1 cellular context compared by ENCODE assay signal in the genomic region with DNA sequence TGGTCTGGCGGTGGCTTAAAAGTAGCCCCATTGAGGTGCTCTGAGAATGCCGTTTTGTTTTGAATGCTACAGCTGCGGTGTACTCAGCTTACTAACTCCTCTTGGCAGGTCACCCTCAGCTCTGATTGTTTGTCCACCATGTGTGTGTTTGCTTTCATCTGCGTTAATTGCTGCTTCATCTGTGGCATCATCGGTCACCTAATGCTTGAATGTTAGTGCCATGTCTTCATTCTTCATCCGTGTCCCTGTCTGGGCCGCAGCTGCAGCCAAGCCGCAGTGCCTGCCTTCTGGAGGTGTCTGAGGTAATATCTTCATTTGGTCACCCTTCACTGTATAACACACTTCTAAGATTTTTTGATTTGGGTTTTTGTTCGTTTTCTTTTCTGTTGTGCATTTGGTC.
TF ChIP-seq lines count a peak whose summit lies in the region.

No MANE protein-coding gene starts in this region.

TF ChIP-seq in SK-N-SH, 30 proteins besides CTCF, POLR2A, EP300 and RAD21 (continued from another document):
- TF ChIP-seq, protein P1, sequence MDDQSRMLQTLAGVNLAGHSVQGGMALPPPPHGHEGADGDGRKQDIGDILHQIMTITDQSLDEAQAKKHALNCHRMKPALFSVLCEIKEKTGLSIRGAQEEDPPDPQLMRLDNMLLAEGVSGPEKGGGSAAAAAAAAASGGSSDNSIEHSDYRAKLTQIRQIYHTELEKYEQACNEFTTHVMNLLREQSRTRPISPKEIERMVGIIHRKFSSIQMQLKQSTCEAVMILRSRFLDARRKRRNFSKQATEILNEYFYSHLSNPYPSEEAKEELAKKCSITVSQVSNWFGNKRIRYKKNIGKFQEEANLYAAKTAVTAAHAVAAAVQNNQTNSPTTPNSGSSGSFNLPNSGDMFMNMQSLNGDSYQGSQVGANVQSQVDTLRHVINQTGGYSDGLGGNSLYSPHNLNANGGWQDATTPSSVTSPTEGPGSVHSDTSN (IDR thresholded peaks at IDR 0.05): no peak
- TF ChIP-seq, protein P2, sequence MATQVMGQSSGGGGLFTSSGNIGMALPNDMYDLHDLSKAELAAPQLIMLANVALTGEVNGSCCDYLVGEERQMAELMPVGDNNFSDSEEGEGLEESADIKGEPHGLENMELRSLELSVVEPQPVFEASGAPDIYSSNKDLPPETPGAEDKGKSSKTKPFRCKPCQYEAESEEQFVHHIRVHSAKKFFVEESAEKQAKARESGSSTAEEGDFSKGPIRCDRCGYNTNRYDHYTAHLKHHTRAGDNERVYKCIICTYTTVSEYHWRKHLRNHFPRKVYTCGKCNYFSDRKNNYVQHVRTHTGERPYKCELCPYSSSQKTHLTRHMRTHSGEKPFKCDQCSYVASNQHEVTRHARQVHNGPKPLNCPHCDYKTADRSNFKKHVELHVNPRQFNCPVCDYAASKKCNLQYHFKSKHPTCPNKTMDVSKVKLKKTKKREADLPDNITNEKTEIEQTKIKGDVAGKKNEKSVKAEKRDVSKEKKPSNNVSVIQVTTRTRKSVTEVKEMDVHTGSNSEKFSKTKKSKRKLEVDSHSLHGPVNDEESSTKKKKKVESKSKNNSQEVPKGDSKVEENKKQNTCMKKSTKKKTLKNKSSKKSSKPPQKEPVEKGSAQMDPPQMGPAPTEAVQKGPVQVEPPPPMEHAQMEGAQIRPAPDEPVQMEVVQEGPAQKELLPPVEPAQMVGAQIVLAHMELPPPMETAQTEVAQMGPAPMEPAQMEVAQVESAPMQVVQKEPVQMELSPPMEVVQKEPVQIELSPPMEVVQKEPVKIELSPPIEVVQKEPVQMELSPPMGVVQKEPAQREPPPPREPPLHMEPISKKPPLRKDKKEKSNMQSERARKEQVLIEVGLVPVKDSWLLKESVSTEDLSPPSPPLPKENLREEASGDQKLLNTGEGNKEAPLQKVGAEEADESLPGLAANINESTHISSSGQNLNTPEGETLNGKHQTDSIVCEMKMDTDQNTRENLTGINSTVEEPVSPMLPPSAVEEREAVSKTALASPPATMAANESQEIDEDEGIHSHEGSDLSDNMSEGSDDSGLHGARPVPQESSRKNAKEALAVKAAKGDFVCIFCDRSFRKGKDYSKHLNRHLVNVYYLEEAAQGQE (IDR thresholded peaks at IDR 0.05; ENCODE audit: low read depth, low read length): no peak
- TF ChIP-seq, protein P3, sequence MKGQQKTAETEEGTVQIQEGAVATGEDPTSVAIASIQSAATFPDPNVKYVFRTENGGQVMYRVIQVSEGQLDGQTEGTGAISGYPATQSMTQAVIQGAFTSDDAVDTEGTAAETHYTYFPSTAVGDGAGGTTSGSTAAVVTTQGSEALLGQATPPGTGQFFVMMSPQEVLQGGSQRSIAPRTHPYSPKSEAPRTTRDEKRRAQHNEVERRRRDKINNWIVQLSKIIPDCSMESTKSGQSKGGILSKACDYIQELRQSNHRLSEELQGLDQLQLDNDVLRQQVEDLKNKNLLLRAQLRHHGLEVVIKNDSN (IDR thresholded peaks at IDR 0.05; ENCODE audit: borderline replicate concordance, low read depth): no peak
